ENCODE assay signal across 9 cellular contexts in genomic region chr11:5809122-5809519, GRCh38.
DNase-seq lines count a peak whose midpoint lies in the region; ATAC-seq and TF ChIP-seq lines count a peak whose summit lies in the region.
"Had no signal": no experiment of that assay in that cellular context is flagged by ENCODE, and none has a peak within 500 bp of the region (broad histone marks: within the 10 kb centered on the region; RNA-seq: fewer than 3 reads in every experiment).

No MANE protein-coding gene starts in this region.

- peak overlapping the region; percentile 70 for H3K4me3 ChIP-seq in WI38 (ENCODE audit: low read depth, low read length)
- H3K4me3 ChIP-seq in iPS-15b (ENCODE audit: low read depth, low read length) = peak overlapping the region; percentile 88
- H3K4me3 ChIP-seq in stomach smooth muscle (ENCODE audit: low read length in 2 of 2) = peak overlapping the region; percentile 73
- H3K4me3 ChIP-seq in WERI-Rb-1 (ENCODE audit: low read depth, low read length) = no peak overlapping the region
- H3K4me3 ChIP-seq: SK-N-MC had no signal

- TF ChIP-seq POLR2A in GM18505 (IDR thresholded peaks at IDR 0.05; ENCODE audit: borderline replicate concordance, extremely low read depth, insufficient read depth, insufficient read length) = no peak

- H3K36me3 ChIP-seq in iPS-15b (ENCODE audit: control insufficient read depth, insufficient read depth, low read length) (no peaks in the 10 kb centered on the region), stomach smooth muscle (ENCODE audit: control insufficient read depth in 2 of 2, insufficient read depth in 2 of 2, low read length in 2 of 2) (no peaks in the 10 kb centered on the region), WERI-Rb-1 (no peaks in the 10 kb centered on the region)

- H3K27ac ChIP-seq in stomach smooth muscle (ENCODE audit: low read length) = no peak overlapping the region
- H3K27ac ChIP-seq in WERI-Rb-1 = no peak overlapping the region
- H3K27ac ChIP-seq: SK-N-MC had no signal

- H3K27me3 ChIP-seq in iPS-15b (ENCODE audit: control insufficient read depth, insufficient read depth, low read length) = no peaks in the 10 kb centered on the region
- peaks cover 3 to 6% of the 10 kb centered on the region in 2 donors for H3K27me3 ChIP-seq in stomach smooth muscle (ENCODE audit: control insufficient read depth in 1 of 2, insufficient read depth in 2 of 2, low read length in 2 of 2)
- peaks cover 75% of the 10 kb centered on the region for H3K27me3 ChIP-seq in WERI-Rb-1 (ENCODE audit: insufficient read depth, low read depth, severe bottlenecking)

- H3K9me3 ChIP-seq in iPS-15b (ENCODE audit: control insufficient read depth, insufficient read depth, low read length) (no peaks in the 10 kb centered on the region), stomach smooth muscle (ENCODE audit: control insufficient read depth in 2 of 2, low read length in 2 of 2) (no peaks in the 10 kb centered on the region), WERI-Rb-1 (ENCODE audit: severe bottlenecking) (no peaks in the 10 kb centered on the region)

- H3K9ac ChIP-seq in iPS-15b (ENCODE audit: low read depth, low read length) (peak overlapping the region; percentile 72), stomach smooth muscle (ENCODE audit: low read length in 2 of 2) (peak overlapping the region; percentile 17 to 43)

- ATAC-seq in GM18505 (IDR thresholded peaks at IDR 0.05; ENCODE audit: unreplicated experiment) = peak; percentile 34
- peak; percentile 28 for ATAC-seq in HG02759 (IDR thresholded peaks at IDR 0.05; ENCODE audit: unreplicated experiment)
- no peak for ATAC-seq in HG02623 (IDR thresholded peaks at IDR 0.05; ENCODE audit: unreplicated experiment)
- ATAC-seq in HG03457 (IDR thresholded peaks at IDR 0.05; ENCODE audit: unreplicated experiment) = no peak

- no peak for DNase-seq in WERI-Rb-1

- H3K4me1 ChIP-seq in iPS-15b (ENCODE audit: control insufficient read depth, insufficient read depth, low read length) = no peaks in the 10 kb centered on the region
- H3K4me1 ChIP-seq in stomach smooth muscle (ENCODE audit: control insufficient read depth, insufficient read depth, low read length) = peaks cover 6% of the 10 kb centered on the region

- no peak for TF ChIP-seq CTCF in WI38 (IDR thresholded peaks at IDR 0.05; ENCODE audit: low read depth, low read length)
- no peak for TF ChIP-seq CTCF in WERI-Rb-1 (IDR thresholded peaks at IDR 0.05; ENCODE audit: low read depth, low read length)

Comparison
In these comparisons a context has a peak if more than half of its experiments do, and no peak if none do; other contexts are left out.
1. ATAC-seq: peak in GM18505 (single experiment) and HG02759 (single experiment); none in HG02623 (single experiment) and HG03457 (single experiment).